ENCODE assay signal across 21 cellular contexts in the genomic region with DNA sequence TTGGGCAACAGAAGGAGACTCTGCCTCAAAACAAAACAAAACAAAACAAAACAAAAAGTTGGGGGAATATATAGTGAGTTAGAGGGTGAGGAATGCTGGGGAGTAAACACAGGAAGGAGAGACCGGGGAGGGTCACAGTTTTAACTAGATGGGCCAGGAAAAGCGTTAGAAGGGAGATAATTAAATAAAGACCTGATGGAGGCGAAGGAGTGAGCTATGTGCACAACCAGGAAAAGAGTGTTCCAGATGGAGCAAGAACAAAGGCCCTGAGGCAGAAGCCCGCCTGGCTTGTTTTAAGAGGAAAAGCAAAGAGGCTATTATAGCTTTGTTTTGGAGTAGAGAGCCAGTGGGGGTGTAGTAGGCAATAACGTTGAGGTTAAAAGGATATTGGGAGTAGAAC. TPM values are rescaled to one million over a fixed set of nuclear protein-coding genes. Genes with fewer than 3 reads are reported as not detected.
DNase-seq lines count a peak whose midpoint lies in the region; TF ChIP-seq lines count a peak whose summit lies in the region.
"Had no signal": no experiment of that assay in that cellular context is flagged by ENCODE, and none has a peak within 500 bp of the region (broad histone marks: within the 10 kb centered on the region; RNA-seq: fewer than 3 reads in every experiment).

No MANE protein-coding gene starts in this region.

- no peaks in the 10 kb centered on the region for H3K4me1 ChIP-seq in prostate gland (replicated peaks)

- TF ChIP-seq CTCF in prostate gland (IDR thresholded peaks at IDR 0.05) = no peak

- DNase-seq in EH (ENCODE audit: low read depth) (peak; percentile 69), NCI-H2029 (lab: John Stamatoyannopoulos, UW) (peak; percentile 40), fibroblast of peridontal ligament (ENCODE audit: extremely low read depth) (peak; percentile 15), prostate gland (ENCODE audit: low spot score) (no peak), DMS 273 treated with DMSO at 0.1 percent for 48 hours (lab: John Stamatoyannopoulos, UW) (no peak), COR-L47 (lab: John Stamatoyannopoulos, UW) (no peak), SK-N-DZ (ENCODE audit: low spot score) (no peak), medulla oblongata (ENCODE audit: extremely low spot score) (no peak)
- DNase-seq: activated CD4-positive, alpha-beta T cell treated with anti-CD3 and anti-CD28 coated beads, Interleukin-2, amount 10 ng/mL, durations not matched to agents 7 days and 5 days; activated naive CD4-positive, alpha-beta T cell treated with anti-CD3 and anti-CD28 coated beads for 36 hours; DMS53; effector memory CD4-positive, alpha-beta T cell; naive thymus-derived CD8-positive, alpha-beta T cell; NCI-H2171; NCI-H526 treated with DMSO at 0.1 percent for 48 hours; SHP77 treated with DMSO at 0.1 percent for 48 hours; stimulated activated CD4-positive, alpha-beta T cell treated with anti-CD3 and anti-CD28 coated beads, Interleukin-4, amount 100 ng/mL, for 1 hour; T-helper 1 cell had no signal

- no peaks in the 10 kb centered on the region for H3K36me3 ChIP-seq in prostate gland
- H3K36me3 ChIP-seq: ascending aorta had no signal

- no peak for TF ChIP-seq POLR2A in prostate gland (IDR thresholded peaks at IDR 0.05)

- no peak overlapping the region for H3K4me3 ChIP-seq in prostate gland
- H3K4me3 ChIP-seq: ascending aorta, smooth muscle cell had no signal

- peak overlapping the region; percentile 76 to 79 for H3K27ac ChIP-seq in prostate gland
- H3K27ac ChIP-seq: ascending aorta, KMS-11 had no signal

- no peaks in the 10 kb centered on the region for H3K27me3 ChIP-seq in prostate gland (replicated peaks; ENCODE audit: insufficient read depth)
- H3K27me3 ChIP-seq: ascending aorta had no signal

- 26% methylated on average over 5 of the region's 5 CpGs for WGBS in prostate gland

- intact Hi-C loops in prostate gland (cut with DNase I) = no loop called here

- H3K9me3 ChIP-seq in prostate gland = no peaks in the 10 kb centered on the region
- H3K9me3 ChIP-seq: ascending aorta had no signal

RNA-seq across cellular contexts. Expression of gene PLA2G6, which starts 4.8 kb away (rescaled TPM):
- total RNA-seq in prostate gland = 100 to 1,000 TPM in 1 of 2 donors, 10 to 100 TPM in 1; 61.5 to 138 TPM
- 18.9 and 22.7 TPM in 2 replicates for polyA plus RNA-seq in SK-N-DZ (2014; cell fraction: cytosol; rRNA removed)
- 97.3 and 104 TPM in 2 replicates for polyA plus RNA-seq in SK-N-DZ (2014; cell fraction: nucleus; rRNA removed)

RNA-seq across cellular contexts. Expression of gene MAFF, which starts 15.4 kb away (rescaled TPM):
- total RNA-seq in prostate gland = 10 to 100 TPM; 23.6 to 26.0 TPM
- 3.0 and 3.1 TPM in 2 replicates for polyA plus RNA-seq in SK-N-DZ (2014; cell fraction: cytosol; rRNA removed)
- polyA plus RNA-seq in SK-N-DZ (2014; cell fraction: nucleus; rRNA removed) = 1.0 and 1.1 TPM in 2 replicates

Comparison
In these comparisons a context has a peak if more than half of its experiments do, and no peak if none do; other contexts are left out.
1. DNase-seq: peak in EH (single experiment), NCI-H2029 (single experiment) and fibroblast of peridontal ligament (single experiment); none in prostate gland (single experiment), DMS 273 treated with DMSO at 0.1 percent for 48 hours (single experiment), COR-L47 (single experiment), SK-N-DZ (single experiment) and medulla oblongata (single experiment).